22 cellular contexts compared by ENCODE assay signal in genomic region chr2:114940785-114941458, GRCh38.
"Had no signal": no experiment of that assay in that cellular context is flagged by ENCODE, and none has a peak within 500 bp of the region (broad histone marks: within the 10 kb centered on the region; RNA-seq: fewer than 3 reads in every experiment).

No MANE protein-coding gene starts in this region.

- H3K36me3 Mint-ChIP-seq: mesothelial cell of epicardium; naive thymus-derived CD4-positive, alpha-beta T cell; stimulated activated effector memory CD8-positive, alpha-beta T cell treated with anti-CD3 and anti-CD28 coated beads, Interleukin-12 subunit alpha, Interleukin-12 subunit beta, amount 100 ng/mL, for 72 hours; T-cell had no signal

- H3K27me3 Mint-ChIP-seq: activated CD4-positive, alpha-beta T cell treated with anti-CD3 and anti-CD28 coated beads for 36 hours; naive thymus-derived CD4-positive, alpha-beta T cell; stimulated activated naive CD8-positive, alpha-beta T cell treated with anti-CD3 and anti-CD28 coated beads, Interleukin-15, Interleukin-2, amounts not matched to agents 100 ng/mL and 50 ng/mL, for 24 hours; T-cell had no signal

- H3K4me3 Mint-ChIP-seq: activated CD4-positive, alpha-beta T cell treated with anti-CD3 and anti-CD28 coated beads for 36 hours; activated T-cell treated with anti-CD3 and anti-CD28 coated beads, Interleukin-2, amount 50 U/mL, for 72 hours; mesothelial cell of epicardium; naive thymus-derived CD4-positive, alpha-beta T cell; stimulated activated effector memory CD8-positive, alpha-beta T cell treated with anti-CD3 and anti-CD28 coated beads, Interleukin-12 subunit alpha, Interleukin-12 subunit beta, amount 100 ng/mL, for 72 hours; stimulated activated naive CD8-positive, alpha-beta T cell treated with anti-CD3 and anti-CD28 coated beads, Interleukin-15, Interleukin-2, amounts not matched to agents 100 ng/mL and 50 ng/mL, for 24 hours; T-cell had no signal

- ATAC-seq: activated CD4-positive, alpha-beta T cell treated with anti-CD3 and anti-CD28 coated beads for 36 hours; activated naive CD4-positive, alpha-beta T cell treated with anti-CD3 and anti-CD28 coated beads, Interleukin-2, amount 50 U/mL, for 72 hours; activated T-cell treated with anti-CD3 and anti-CD28 coated beads, Interleukin-2, amount 50 U/mL, for 72 hours; foreskin keratinocyte; left cardiac atrium; naive thymus-derived CD4-positive, alpha-beta T cell; stimulated activated effector memory CD8-positive, alpha-beta T cell treated with anti-CD3 and anti-CD28 coated beads, Interleukin-12 subunit alpha, Interleukin-12 subunit beta, amount 100 ng/mL, for 72 hours; T-cell; upper lobe of right lung had no signal

- H3K27ac Mint-ChIP-seq: activated CD4-positive, alpha-beta T cell treated with anti-CD3 and anti-CD28 coated beads for 36 hours; activated naive CD4-positive, alpha-beta T cell treated with anti-CD3 and anti-CD28 coated beads, Interleukin-2, amount 50 U/mL, for 72 hours; activated T-cell treated with anti-CD3 and anti-CD28 coated beads, Interleukin-2, amount 50 U/mL, for 72 hours; mesothelial cell of epicardium; naive thymus-derived CD4-positive, alpha-beta T cell; stimulated activated effector memory CD8-positive, alpha-beta T cell treated with anti-CD3 and anti-CD28 coated beads, Interleukin-12 subunit alpha, Interleukin-12 subunit beta, amount 100 ng/mL, for 72 hours; stimulated activated naive CD8-positive, alpha-beta T cell treated with anti-CD3 and anti-CD28 coated beads, Interleukin-15, Interleukin-2, amounts not matched to agents 100 ng/mL and 50 ng/mL, for 24 hours; T-cell had no signal

- H3K4me1 Mint-ChIP-seq: activated CD4-positive, alpha-beta T cell treated with anti-CD3 and anti-CD28 coated beads for 36 hours; mesothelial cell of epicardium; naive thymus-derived CD4-positive, alpha-beta T cell; stimulated activated effector memory CD8-positive, alpha-beta T cell treated with anti-CD3 and anti-CD28 coated beads, Interleukin-12 subunit alpha, Interleukin-12 subunit beta, amount 100 ng/mL, for 72 hours; T-cell had no signal

- DNase-seq: activated CD4-positive, alpha-beta T cell treated with anti-CD3 and anti-CD28 coated beads for 36 hours; activated CD4-positive, alpha-beta T cell treated with anti-CD3 and anti-CD28 coated beads, Interleukin-2, amount 50 U/mL, for 4 hours; activated CD4-positive, CD25-positive, alpha-beta regulatory T cell; activated naive CD4-positive, alpha-beta T cell; activated T-cell treated with anti-CD3 and anti-CD28 coated beads for 4 hours; activated T-cell treated with anti-CD3 and anti-CD28 coated beads, Interleukin-2, amount 50 U/mL, for 72 hours; dermis blood vessel endothelial cell; effector CD4-positive, alpha-beta T cell; foreskin keratinocyte; left cardiac atrium; mammary epithelial cell; naive thymus-derived CD4-positive, alpha-beta T cell; sigmoid colon; small intestine; stimulated activated CD4-positive, alpha-beta T cell treated with anti-CD3 and anti-CD28 coated beads, Interleukin-4, amount 100 ng/mL, for 24 hours; T-cell; thyroid gland; upper lobe of right lung had no signal

- H3K9me3 Mint-ChIP-seq: mesothelial cell of epicardium had no signal
